In the genomic region with DNA sequence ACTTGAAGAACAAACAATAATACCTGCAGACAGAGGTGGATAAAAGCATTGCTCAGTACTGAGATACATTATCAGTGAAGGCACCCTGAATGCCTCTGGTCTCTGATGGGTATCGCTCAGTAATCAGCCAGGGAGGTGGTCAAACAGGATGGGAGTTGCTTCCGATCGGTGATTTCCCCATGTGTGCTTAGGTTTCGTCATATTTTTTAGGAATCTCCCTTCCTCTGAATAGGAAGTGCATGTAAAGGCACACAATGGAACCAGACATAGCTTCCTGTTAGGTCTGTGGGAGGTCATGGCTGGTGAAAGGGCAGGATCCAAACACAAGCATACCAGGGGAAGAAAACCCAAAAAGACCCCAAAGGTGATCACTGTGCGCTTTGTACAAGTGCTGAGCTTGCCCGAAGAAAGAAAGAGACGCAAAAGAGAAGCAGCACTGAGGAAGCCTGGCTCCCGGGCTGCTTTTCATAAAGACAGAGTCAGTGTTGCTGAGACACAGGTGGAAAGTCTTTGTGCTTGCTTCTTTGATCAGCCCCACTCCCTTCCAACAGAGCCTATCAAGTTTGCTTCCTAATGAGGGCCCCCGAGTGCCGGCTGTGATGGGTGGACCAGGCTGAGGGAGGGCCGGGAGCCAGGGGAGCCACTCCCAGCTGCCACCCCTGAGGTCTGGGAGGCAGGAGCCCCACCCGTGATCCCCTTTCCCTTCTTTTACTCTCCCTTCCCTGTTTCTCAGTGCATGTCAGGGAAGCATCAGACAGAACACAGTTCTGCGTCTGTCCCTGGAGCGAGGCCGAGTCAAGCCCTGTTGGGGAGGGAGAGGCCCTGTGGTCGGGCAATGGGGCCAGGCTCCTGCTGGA, we compare ENCODE assay signal across 12 cellular contexts.
DNase-seq lines count a peak whose midpoint lies in the region; ATAC-seq, FAIRE-seq and TF ChIP-seq lines count a peak whose summit lies in the region.
"Had no signal": no experiment of that assay in that cellular context is flagged by ENCODE, and none has a peak within 500 bp of the region (broad histone marks: within the 10 kb centered on the region; RNA-seq: fewer than 3 reads in every experiment).

No MANE protein-coding gene starts in this region.

- H3K4me3 ChIP-seq in bronchial epithelial cell (ENCODE audit: low read depth, low read length) (no peak overlapping the region), right cardiac atrium (ENCODE audit: low read length) (no peak overlapping the region), parathyroid adenoma (ENCODE audit: low read depth, low read length) (no peak overlapping the region)

- ATAC-seq in right cardiac atrium (peak; percentile 52 to 84), HG02970 (IDR thresholded peaks at IDR 0.05; ENCODE audit: low FRiP score, unreplicated experiment) (no peak)

- no peaks in the 10 kb centered on the region for H3K79me2 ChIP-seq in parathyroid adenoma

- TF ChIP-seq CTCF in bronchial epithelial cell (IDR thresholded peaks at IDR 0.05; ENCODE audit: insufficient read depth, low read length, severe bottlenecking): no peak
- TF ChIP-seq CTCF in parathyroid adenoma (IDR thresholded peaks at IDR 0.05): no peak

- H3K4me1 ChIP-seq in right cardiac atrium (ENCODE audit: control insufficient read depth, insufficient read depth, low read length) (peaks cover 8% of the 10 kb centered on the region), parathyroid adenoma (no peaks in the 10 kb centered on the region)

- DNase-seq in HuH-7 (ENCODE audit: low spot score): peak; percentile 25
- peak; percentile 81 for DNase-seq in bronchial epithelial cell (ENCODE audit: low read depth)
- no peak for DNase-seq in right cardiac atrium
- no peak for DNase-seq in NOMO-1 treated with dmso at 0.1 percent for 144 hours (lab: John Stamatoyannopoulos, UW; ENCODE audit: unreplicated experiment)
- no peak for DNase-seq in GM19238 (ENCODE audit: insufficient read length, low spot score)
- no peak for DNase-seq in epidermal melanocyte (ENCODE audit: insufficient read length, low spot score)
- DNase-seq: CD4-positive, CD25-positive, alpha-beta regulatory T cell; NCI-H1436; NCI-H69 had no signal

- H3K9me3 ChIP-seq in right cardiac atrium (ENCODE audit: control insufficient read depth, low read length) (no peaks in the 10 kb centered on the region), parathyroid adenoma (ENCODE audit: control insufficient read depth, low read length) (no peaks in the 10 kb centered on the region)

- H2AFZ ChIP-seq in parathyroid adenoma: no peak overlapping the region

- FAIRE-seq in bronchial epithelial cell (lab: Jason Lieb, UNC): peak; percentile 64
- FAIRE-seq: islet of Langerhans had no signal

- no peak overlapping the region for H3K4me2 ChIP-seq in parathyroid adenoma (ENCODE audit: low read length)

- H3K27me3 ChIP-seq in bronchial epithelial cell (ENCODE audit: control insufficient read depth, insufficient read depth, low read length) (peaks cover 2% of the 10 kb centered on the region), right cardiac atrium (ENCODE audit: control insufficient read depth, insufficient read depth) (no peaks in the 10 kb centered on the region), parathyroid adenoma (ENCODE audit: control insufficient read depth, insufficient read depth, low read length) (no peaks in the 10 kb centered on the region)

- H3K27ac ChIP-seq in right cardiac atrium (ENCODE audit: low read length) (peak overlapping the region; percentile 22), parathyroid adenoma (peak overlapping the region; percentile 53)

- intact Hi-C loops in right cardiac atrium (cut with DNase I): loop anchor here in 1 of 4 donors (10.0 kb wide), 1 partner anchor 238 kb away; no protein-coding TSS in a partner anchor

- WGBS in right cardiac atrium: 61% methylated on average over 16 of the region's 16 CpGs

- H3K9ac ChIP-seq in parathyroid adenoma: no peak overlapping the region

- H3K36me3 ChIP-seq in bronchial epithelial cell (ENCODE audit: control insufficient read depth, insufficient read depth, low read length) (no peaks in the 10 kb centered on the region), parathyroid adenoma (ENCODE audit: control insufficient read depth, insufficient read depth, low read length) (no peaks in the 10 kb centered on the region)

Comparison
In these comparisons a context has a peak if more than half of its experiments do, and no peak if none do; other contexts are left out.
1. DNase-seq: peak in HuH-7 (single experiment) and bronchial epithelial cell (single experiment); none in right cardiac atrium (0 of 3), NOMO-1 treated with dmso at 0.1 percent for 144 hours (single experiment), GM19238 (single experiment) and epidermal melanocyte (single experiment).